8 cellular contexts compared by ENCODE assay signal in the genomic region with DNA sequence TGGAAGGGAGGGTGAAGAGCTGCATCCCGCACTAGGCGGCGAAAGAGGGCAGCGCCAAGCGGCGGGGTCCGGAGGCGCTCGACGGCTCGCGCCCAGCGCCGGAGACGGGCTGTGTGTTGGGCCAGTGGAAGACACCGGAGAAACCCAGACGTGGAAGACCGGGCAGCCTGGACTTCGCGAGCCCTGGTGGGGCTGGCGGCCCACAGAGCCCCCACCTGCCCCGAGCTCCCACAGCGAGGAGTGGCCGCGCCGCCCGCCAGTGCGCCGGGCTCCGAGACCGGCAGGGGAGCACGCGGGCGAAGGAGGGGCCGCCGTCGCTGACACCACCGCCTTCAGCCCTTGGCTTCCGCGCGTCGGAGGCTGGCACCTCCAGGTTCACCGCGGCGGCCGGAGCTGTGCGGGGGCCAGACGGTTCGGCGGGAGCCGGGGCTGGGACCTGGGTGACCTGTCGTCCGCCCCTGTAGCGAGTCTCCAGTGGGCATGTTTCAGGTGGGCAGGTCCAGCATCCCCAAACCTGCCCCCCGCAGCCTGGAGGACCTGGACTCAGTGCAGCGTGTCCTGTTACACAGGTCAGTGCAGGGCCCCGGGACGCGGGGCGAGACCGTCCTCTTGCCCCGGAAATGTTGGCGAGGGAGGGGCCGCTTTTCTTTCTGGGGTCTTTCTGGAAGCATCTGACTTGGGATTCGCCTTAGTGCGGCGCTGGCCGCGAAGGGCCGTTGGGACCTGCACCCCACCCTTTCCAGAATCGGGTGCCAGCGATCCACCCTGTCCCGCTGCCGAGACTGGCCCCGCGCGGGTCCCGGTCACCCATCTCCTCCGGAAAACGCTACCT. TPM values are rescaled to one million over a fixed set of nuclear protein-coding genes. Genes with fewer than 3 reads are reported as not detected.
A peak's percentile ranks its signal among the peaks of the same experiment; 100 is the strongest.
DNase-seq lines count a peak whose midpoint lies in the region; ATAC-seq, FAIRE-seq and TF ChIP-seq lines count a peak whose summit lies in the region.

No MANE protein-coding gene starts in this region.

- 0 out of 2 replicates have a peak, but pooled peaks cover 2% of the 10 kb centered on the region for H3F3A ChIP-seq in GM23338 (replicated peaks; ENCODE audit: low read depth)

- H3K4me1 Mint-ChIP-seq in GM23338 (peaks cover 18% of the 10 kb centered on the region), naive B cell (peaks cover 8 to 15% (median 10%) of the 10 kb centered on the region in 3 donors)

- H3K4me1 ChIP-seq in GM23338 (ENCODE audit: insufficient read depth), result peaks cover 15% of the 10 kb centered on the region
- peaks cover 2% of the 10 kb centered on the region; the same call in 1 of the 2 replicates for H3K4me1 ChIP-seq in SJCRH30
- peaks cover 0 to 19% (median 11%) of the 10 kb centered on the region in 3 donors for H3K4me1 ChIP-seq in esophagus squamous epithelium

- H2AFZ ChIP-seq in GM23338, result peak overlapping the region; percentile 99

- DNase-seq in COLO668 (lab: John Stamatoyannopoulos, UW; ENCODE audit: unreplicated experiment), result peak; percentile 69
- peak; percentile 92 for DNase-seq in GM23338 (ENCODE audit: low spot score)
- peak; percentile 36 to 46 for DNase-seq in SJCRH30
- DNase-seq in esophagus squamous epithelium (lab: John Stamatoyannopoulos, UW), result no peak
- no peak for DNase-seq in naive B cell
- DNase-seq in GM19240 (ENCODE audit: insufficient read length, low spot score), result no peak
- DNase-seq in GM12891 (ENCODE audit: insufficient read length, low spot score), result no peak

- H3K9me3 Mint-ChIP-seq in GM23338 (no peaks in the 10 kb centered on the region), naive B cell (peaks cover 0 to 14% (median 3%) of the 10 kb centered on the region in 7 donors)

- no peak overlapping the region for H3K27ac Mint-ChIP-seq in GM23338
- no peak overlapping the region for H3K27ac Mint-ChIP-seq in naive B cell

- H3K36me3 ChIP-seq in GM23338 (ENCODE audit: insufficient read depth) (no peaks in the 10 kb centered on the region), SJCRH30 (no peaks in the 10 kb centered on the region), esophagus squamous epithelium (no peaks in the 10 kb centered on the region)

- no peak for FAIRE-seq in GM12891 (lab: Jason Lieb, UNC)

- H3K36me3 Mint-ChIP-seq in GM23338 (ENCODE audit: low read depth), result no peaks in the 10 kb centered on the region
- H3K36me3 Mint-ChIP-seq in naive B cell, result peaks cover 0 to 7% of the 10 kb centered on the region in 2 donors

- ATAC-seq in GM23338, result peak; percentile 97
- peak; percentile 57 to 58 for ATAC-seq in naive B cell (ENCODE audit: low read depth in 2 of 2)
- ATAC-seq in GM18858 (IDR thresholded peaks at IDR 0.05; ENCODE audit: unreplicated experiment), result no peak

- no peak for TF ChIP-seq POLR2A in esophagus squamous epithelium (IDR thresholded peaks at IDR 0.05)
- TF ChIP-seq POLR2A in GM12891 (IDR thresholded peaks at IDR 0.05; ENCODE audit: low read depth, low read length), result no peak

- H3K27me3 ChIP-seq in GM23338 (ENCODE audit: insufficient read depth) (peaks cover 53% of the 10 kb centered on the region), SJCRH30 (no peaks in the 10 kb centered on the region; the same call in 1 of the 2 replicates), esophagus squamous epithelium (peaks cover 0 to 48% (median 0%) of the 10 kb centered on the region in 4 donors)

- intact Hi-C loops in esophagus squamous epithelium (cut with DNase I), result no loop called here

- H3K27ac ChIP-seq in GM23338 (ENCODE audit: low read depth) (no peak overlapping the region), SJCRH30 (no peak overlapping the region), esophagus squamous epithelium (peak overlapping the region in 1 of 4 donors; percentile 45)

- 9% methylated on average over 19 of the region's 80 CpGs; no CpG with 5 or more reads in 1 of the 2 donors for WGBS in esophagus squamous epithelium, 2 donors

- H3K79me2 ChIP-seq in GM23338 (replicated peaks; ENCODE audit: insufficient read depth), result no peaks in the 10 kb centered on the region

- TF ChIP-seq CTCF in GM23338 (conservative IDR thresholded peaks at IDR 0.05; ENCODE audit: low read depth in 2 of 2), result peak; percentile 37 to 61
- peak in 4 of 6 experiments; percentile 7 to 33 (median 18) for TF ChIP-seq CTCF in esophagus squamous epithelium (IDR thresholded peaks at IDR 0.05)

- H3K9me2 ChIP-seq in GM23338 (ENCODE audit: insufficient read depth), result no peaks in the 10 kb centered on the region

- no peaks in the 10 kb centered on the region for H4K20me1 ChIP-seq in GM23338 (replicated peaks; ENCODE audit: insufficient read depth)

- H3K4me3 ChIP-seq in GM23338 (peak overlapping the region; percentile 82), SJCRH30 (peak overlapping the region; percentile 45), esophagus squamous epithelium (peak overlapping the region; percentile 37 to 76 (median 58))

- H3K9me3 ChIP-seq in SJCRH30 (replicated peaks) (no peaks in the 10 kb centered on the region; the same call in 1 of the 2 replicates), esophagus squamous epithelium (no peaks in the 10 kb centered on the region)

- H3K27me3 Mint-ChIP-seq in GM23338 (ENCODE audit: insufficient read depth, low read depth, poor library complexity) (peaks cover 22% of the 10 kb centered on the region), naive B cell (peaks cover 41 to 47% (median 44%) of the 10 kb centered on the region in 3 donors)

- H3K4me3 Mint-ChIP-seq in GM23338, result peak overlapping the region; percentile 76
- H3K4me3 Mint-ChIP-seq in naive B cell, result peak overlapping the region in 7 of 8 donors; percentile 49 to 84 (median 63)

- peak overlapping the region; percentile 95 for H3K4me2 ChIP-seq in GM23338

TF ChIP-seq in GM23338, 12 proteins besides CTCF, POLR2A, EP300 and RAD21 (continues in another document):
- TF ChIP-seq ZNF114 (CRISPR knock-in tag; IDR thresholded peaks at IDR 0.05), result no peak

TF ChIP-seq in GM12891, 5 proteins besides CTCF, POLR2A, EP300 and RAD21:
- TF ChIP-seq SPI1 (IDR thresholded peaks at IDR 0.05; ENCODE audit: low read depth, low read length) (no peak), POU2F2 (IDR thresholded peaks at IDR 0.05; ENCODE audit: low read depth, low read length) (no peak), POLR2AphosphoS5 (IDR thresholded peaks at IDR 0.05; ENCODE audit: low read depth, low read length) (no peak), PAX5 (IDR thresholded peaks at IDR 0.05; ENCODE audit: insufficient read depth, low read length, severe bottlenecking) (no peak), TAF1 (IDR thresholded peaks at IDR 0.05; ENCODE audit: low read depth, low read length) (no peak)

RNA-seq across cellular contexts. Expression of a gene that starts 9.6 kb away (rescaled TPM):
- total RNA-seq in GM23338 (2014; rRNA removed; shearing (Covaris generic)), result 16.6 and 17.0 TPM in 2 replicates
- polyA plus RNA-seq in GM23338 (2016; fragmentation: Nextera tagmentation; extraction: Ambion mirVana) (9.8 and 10.3 TPM in 2 replicates), naive B cell (ENCODE audit: low read depth in 6 of 6) (1 to 10 TPM in 1 of 6 donors, not detected in 5; 2.0 TPM)
- total RNA-seq in SJCRH30 (2014; rRNA removed; shearing (Covaris generic)), result 2.6 TPM in 2 replicates
- total RNA-seq in esophagus squamous epithelium, result 10 to 100 TPM in 1 of 4 donors, 1 to 10 TPM in 3; 4.3 to 11.4 (median 6.1) TPM
- polyA plus RNA-seq in GM12891 (2012; ENCODE audit: low read depth, missing spikeins), result 0.08 TPM

Comparison
In these comparisons a context has a peak if more than half of its experiments do, and no peak if none do; other contexts are left out.
1. DNase-seq: peak in COLO668 (single experiment), GM23338 (single experiment) and SJCRH30 (2 of 2); none in esophagus squamous epithelium (single experiment), naive B cell (single experiment), GM19240 (single experiment) and GM12891 (single experiment).
2. Peak in every context shown above with its lines, with median percentiles within 50 percentile points of each other: H3K4me3 ChIP-seq.